9 cellular contexts compared by ENCODE assay signal in genomic region chr10:17001297-17001744, GRCh38.
DNase-seq lines count a peak whose midpoint lies in the region; ATAC-seq and TF ChIP-seq lines count a peak whose summit lies in the region.
"Had no signal": no experiment of that assay in that cellular context is flagged by ENCODE, and none has a peak within 500 bp of the region (broad histone marks: within the 10 kb centered on the region; RNA-seq: fewer than 3 reads in every experiment).

No MANE protein-coding gene starts in this region.

- H3K9me3 ChIP-seq in skeletal muscle satellite cell (replicated peaks; ENCODE audit: low read length), result no peaks in the 10 kb centered on the region

- DNase-seq in HCEC 1CT (peak; percentile 61), fibroblast of villous mesenchyme (ENCODE audit: low read depth) (peak; percentile 56), NCI-H2171 (lab: John Stamatoyannopoulos, UW) (no peak)
- DNase-seq in activated CD4-positive, alpha-beta T cell treated with anti-CD3 and anti-CD28 coated beads, Interleukin-2, amount 50 U/mL, for 48 hours, result no peak

- H3K27me3 ChIP-seq in skeletal muscle satellite cell (ENCODE audit: control insufficient read depth, insufficient read depth, low read length), result no peaks in the 10 kb centered on the region
- H3K27me3 ChIP-seq: cardiac muscle cell had no signal

- no peak overlapping the region for H3K4me3 Mint-ChIP-seq in activated naive CD8-positive, alpha-beta T cell

- H3K4me1 ChIP-seq in skeletal muscle satellite cell (ENCODE audit: control insufficient read depth, insufficient read depth, low read length), result peaks cover 48% of the 10 kb centered on the region

- peak overlapping the region; percentile 67 for H3K4me2 ChIP-seq in skeletal muscle satellite cell (ENCODE audit: low read length)

- H3K9ac ChIP-seq in skeletal muscle satellite cell (ENCODE audit: low read depth, low read length), result peak overlapping the region; percentile 83

- H3K4me3 ChIP-seq in fibroblast of villous mesenchyme (ENCODE audit: low read depth, low read length) (no peak overlapping the region), skeletal muscle satellite cell (ENCODE audit: low read length) (no peak overlapping the region)
- H3K4me3 ChIP-seq: cardiac muscle cell had no signal

- no peak for TF ChIP-seq CTCF in fibroblast of villous mesenchyme (IDR thresholded peaks at IDR 0.05; ENCODE audit: insufficient read depth, low read depth, low read length)

- peaks cover 7% of the 10 kb centered on the region for H3K36me3 Mint-ChIP-seq in activated naive CD8-positive, alpha-beta T cell

- H3K4me1 Mint-ChIP-seq in activated naive CD8-positive, alpha-beta T cell (ENCODE audit: low read depth), result peaks cover 63% of the 10 kb centered on the region

- H3K36me3 ChIP-seq in skeletal muscle satellite cell (ENCODE audit: insufficient read depth, low read length), result no peaks in the 10 kb centered on the region
- H3K36me3 ChIP-seq: cardiac muscle cell had no signal

- no peak for ATAC-seq in GM19328 (IDR thresholded peaks at IDR 0.05; ENCODE audit: unreplicated experiment)
- no peak for ATAC-seq in HG03439 (IDR thresholded peaks at IDR 0.05; ENCODE audit: unreplicated experiment)

- H3K27me3 Mint-ChIP-seq in activated naive CD8-positive, alpha-beta T cell, result no peaks in the 10 kb centered on the region

- peak overlapping the region; percentile 93 for H3K27ac Mint-ChIP-seq in activated naive CD8-positive, alpha-beta T cell

- H3K9me3 Mint-ChIP-seq in activated naive CD8-positive, alpha-beta T cell (ENCODE audit: low read depth), result no peaks in the 10 kb centered on the region

Comparison
In these comparisons a context has a peak if more than half of its experiments do, and no peak if none do; other contexts are left out.
1. DNase-seq: peak in HCEC 1CT (single experiment) and fibroblast of villous mesenchyme (single experiment); none in activated CD4-positive, alpha-beta T cell treated with anti-CD3 and anti-CD28 coated beads, Interleukin-2, amount 50 U/mL, for 48 hours (0 of 2) and NCI-H2171 (single experiment).